Comparison of ENCODE assay signal across 19 cellular contexts in the genomic region with DNA sequence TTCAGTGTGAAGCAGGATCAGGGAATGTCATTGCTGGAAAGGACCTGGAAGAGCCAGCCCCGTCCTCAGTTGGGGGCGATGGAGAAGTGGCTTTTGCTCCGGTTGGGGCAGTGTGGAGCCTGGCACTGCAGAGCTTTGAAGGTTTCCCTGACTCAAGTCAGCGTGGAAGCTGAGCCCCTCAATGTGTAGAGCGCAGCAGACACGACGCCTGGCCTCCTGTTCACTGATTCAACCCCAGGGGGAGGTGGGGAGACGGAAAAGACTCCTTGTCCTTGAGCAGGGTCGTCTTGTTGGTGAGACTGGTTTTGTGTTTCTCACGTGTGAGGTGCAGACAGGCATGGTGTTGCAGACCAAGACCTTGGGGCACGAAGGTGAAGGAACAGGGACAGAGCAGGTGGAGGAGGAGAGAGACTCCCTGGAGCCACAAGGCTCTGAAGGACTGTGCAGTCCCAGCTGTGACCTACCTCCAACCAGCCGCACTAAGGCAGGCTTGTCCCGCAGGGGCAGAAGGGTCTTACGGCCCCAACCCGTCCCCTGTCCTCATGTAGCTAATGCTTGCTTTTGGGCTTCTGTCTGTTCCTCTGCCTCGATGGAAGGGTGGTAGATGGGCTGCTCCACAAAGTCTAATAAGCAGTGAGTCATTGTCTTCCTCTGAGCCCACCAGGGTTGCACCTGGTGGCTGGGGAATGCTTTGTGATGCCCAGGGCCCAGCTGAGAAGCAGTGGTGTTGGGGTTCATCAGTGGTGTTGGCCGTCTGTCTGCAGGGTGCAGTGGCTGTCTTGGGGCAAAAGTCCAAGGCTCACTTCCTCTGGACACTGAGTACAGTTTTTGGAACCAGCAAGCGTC. TPM values are rescaled to one million over a fixed set of nuclear protein-coding genes. Genes with fewer than 3 reads are reported as not detected.
DNase-seq lines count a peak whose midpoint lies in the region; ATAC-seq and TF ChIP-seq lines count a peak whose summit lies in the region.
"Had no signal": no experiment of that assay in that cellular context is flagged by ENCODE, and none has a peak within 500 bp of the region (broad histone marks: within the 10 kb centered on the region; RNA-seq: fewer than 3 reads in every experiment).

No MANE protein-coding gene starts in this region.

- no peak for ATAC-seq in activated T-cell treated with anti-CD3 and anti-CD28 coated beads, Interleukin-2, amount 50 U/mL, for 4 hours
- ATAC-seq in stimulated activated effector memory CD8-positive, alpha-beta T cell treated with anti-CD3 and anti-CD28 coated beads, Interleukin-12 subunit alpha, Interleukin-12 subunit beta, amount 100 ng/mL, for 72 hours = no peak
- no peak for ATAC-seq in GM18498 (IDR thresholded peaks at IDR 0.05; ENCODE audit: unreplicated experiment)
- ATAC-seq in HG02678 (IDR thresholded peaks at IDR 0.05; ENCODE audit: unreplicated experiment) = no peak

- H3K4me3 Mint-ChIP-seq in activated T-cell treated with anti-CD3 and anti-CD28 coated beads, Interleukin-2, amount 50 U/mL, for 24 hours = no peak overlapping the region
- no peak overlapping the region for H3K4me3 Mint-ChIP-seq in activated T-cell treated with anti-CD3 and anti-CD28 coated beads, Interleukin-2, amount 50 U/mL, for 4 hours
- no peak overlapping the region for H3K4me3 Mint-ChIP-seq in stimulated activated effector memory CD8-positive, alpha-beta T cell treated with anti-CD3 and anti-CD28 coated beads, Interleukin-12 subunit alpha, Interleukin-12 subunit beta, amount 100 ng/mL, for 72 hours
- H3K4me3 Mint-ChIP-seq: activated CD4-positive, alpha-beta T cell treated with anti-CD3 and anti-CD28 coated beads, Interleukin-2, amount 10 ng/mL, durations not matched to agents 7 days and 5 days; activated T-helper 1 cell treated with anti-CD3 and anti-CD28 coated beads, Interleukin-12 subunit alpha, Interleukin-12 subunit beta, Interleukin-2, Interleukin-4 antibody, amounts not matched to agents 30 ng/mL and 10 ng/mL and 1 ng/mL, durations not matched to agents 14 hours and 24 hours and 36 hours had no signal

- TF ChIP-seq CTCF in Peyer's patch (IDR thresholded peaks at IDR 0.05) (no peak), hepatocyte (IDR thresholded peaks at IDR 0.05; ENCODE audit: poor library complexity) (no peak)

- no peaks in the 10 kb centered on the region for H3K9me3 Mint-ChIP-seq in activated T-cell treated with anti-CD3 and anti-CD28 coated beads, Interleukin-2, amount 50 U/mL, for 24 hours
- no peaks in the 10 kb centered on the region for H3K9me3 Mint-ChIP-seq in activated T-cell treated with anti-CD3 and anti-CD28 coated beads, Interleukin-2, amount 50 U/mL, for 4 hours
- no peaks in the 10 kb centered on the region for H3K9me3 Mint-ChIP-seq in stimulated activated effector memory CD8-positive, alpha-beta T cell treated with anti-CD3 and anti-CD28 coated beads, Interleukin-12 subunit alpha, Interleukin-12 subunit beta, amount 100 ng/mL, for 72 hours
- H3K9me3 Mint-ChIP-seq: activated CD4-positive, alpha-beta T cell treated with anti-CD3 and anti-CD28 coated beads, Interleukin-2, amount 10 ng/mL, durations not matched to agents 7 days and 5 days; activated T-helper 1 cell treated with anti-CD3 and anti-CD28 coated beads, Interleukin-12 subunit alpha, Interleukin-12 subunit beta, Interleukin-2, Interleukin-4 antibody, amounts not matched to agents 30 ng/mL and 10 ng/mL and 1 ng/mL, durations not matched to agents 14 hours and 24 hours and 36 hours; immature natural killer cell had no signal

- no peaks in the 10 kb centered on the region for H3K27me3 ChIP-seq in Peyer's patch
- H3K27me3 ChIP-seq in hepatocyte = no peaks in the 10 kb centered on the region
- H3K27me3 ChIP-seq: ascending aorta, colonic mucosa, SJSA1 had no signal

- no peaks in the 10 kb centered on the region for H3K9me3 ChIP-seq in Peyer's patch
- H3K9me3 ChIP-seq in hepatocyte (ENCODE audit: low read depth) = no peaks in the 10 kb centered on the region
- H3K9me3 ChIP-seq: ascending aorta, colonic mucosa, SJSA1 had no signal

- H3K4me1 ChIP-seq in Peyer's patch (peaks cover 0 to 38% (median 4%) of the 10 kb centered on the region in 4 donors), hepatocyte (ENCODE audit: insufficient read depth) (peaks cover 22% of the 10 kb centered on the region)
- H3K4me1 ChIP-seq: SJSA1 had no signal

- peaks cover 21% of the 10 kb centered on the region for H4K20me1 ChIP-seq in hepatocyte (ENCODE audit: insufficient read depth, poor library complexity, severe bottlenecking)

- DNase-seq in activated T-cell treated with anti-CD3 and anti-CD28 coated beads, Interleukin-2, amount 50 U/mL, for 24 hours = no peak
- no peak for DNase-seq in activated T-cell treated with anti-CD3 and anti-CD28 coated beads, Interleukin-2, amount 50 U/mL, for 4 hours
- DNase-seq in Peyer's patch (peak in 2 of 3 donors; percentile 54 to 65), hepatocyte (ENCODE audit: low spot score) (no peak), GDM1 (lab: John Stamatoyannopoulos, UW) (no peak)
- DNase-seq in stimulated activated effector memory CD8-positive, alpha-beta T cell treated with anti-CD3 and anti-CD28 coated beads, Interleukin-12 subunit alpha, Interleukin-12 subunit beta, amount 100 ng/mL, for 72 hours (ENCODE audit: low spot score in 2 of 2) = no peak
- DNase-seq: activated CD4-positive, alpha-beta T cell treated with anti-CD3 and anti-CD28 coated beads, Interleukin-2, amount 10 ng/mL, durations not matched to agents 7 days and 5 days; immature natural killer cell; Karpas-422; mesendoderm; NCI-H1436; NCI-H2227 treated with DMSO at 0.1 percent for 48 hours; T-helper 9 cell had no signal

- no peak overlapping the region for H2AFZ ChIP-seq in hepatocyte

- H3K4me1 Mint-ChIP-seq in activated T-cell treated with anti-CD3 and anti-CD28 coated beads, Interleukin-2, amount 50 U/mL, for 24 hours (ENCODE audit: low read depth) = peaks cover 50% of the 10 kb centered on the region
- peaks cover 53% of the 10 kb centered on the region for H3K4me1 Mint-ChIP-seq in activated T-cell treated with anti-CD3 and anti-CD28 coated beads, Interleukin-2, amount 50 U/mL, for 4 hours (ENCODE audit: low read depth)
- H3K4me1 Mint-ChIP-seq in stimulated activated effector memory CD8-positive, alpha-beta T cell treated with anti-CD3 and anti-CD28 coated beads, Interleukin-12 subunit alpha, Interleukin-12 subunit beta, amount 100 ng/mL, for 72 hours = peaks cover 77% of the 10 kb centered on the region

- H3K27ac Mint-ChIP-seq in activated T-cell treated with anti-CD3 and anti-CD28 coated beads, Interleukin-2, amount 50 U/mL, for 24 hours = peak overlapping the region; percentile 69
- peak overlapping the region; percentile 85 for H3K27ac Mint-ChIP-seq in stimulated activated effector memory CD8-positive, alpha-beta T cell treated with anti-CD3 and anti-CD28 coated beads, Interleukin-12 subunit alpha, Interleukin-12 subunit beta, amount 100 ng/mL, for 72 hours

- peaks cover 47% of the 10 kb centered on the region for H3K36me3 Mint-ChIP-seq in activated T-cell treated with anti-CD3 and anti-CD28 coated beads, Interleukin-2, amount 50 U/mL, for 24 hours (ENCODE audit: low read depth)
- peaks cover 20% of the 10 kb centered on the region for H3K36me3 Mint-ChIP-seq in activated T-cell treated with anti-CD3 and anti-CD28 coated beads, Interleukin-2, amount 50 U/mL, for 4 hours (ENCODE audit: insufficient read depth)
- peaks cover 18% of the 10 kb centered on the region for H3K36me3 Mint-ChIP-seq in stimulated activated effector memory CD8-positive, alpha-beta T cell treated with anti-CD3 and anti-CD28 coated beads, Interleukin-12 subunit alpha, Interleukin-12 subunit beta, amount 100 ng/mL, for 72 hours
- H3K36me3 Mint-ChIP-seq: immature natural killer cell had no signal

- peak overlapping the region; percentile 36 for H3K4me2 ChIP-seq in hepatocyte

- H3K4me3 ChIP-seq in Peyer's patch (no peak overlapping the region), hepatocyte (no peak overlapping the region)
- H3K4me3 ChIP-seq: ascending aorta, colonic mucosa, SJSA1 had no signal

- peaks cover 100% of the 10 kb centered on the region for H3K79me2 ChIP-seq in hepatocyte

- H3K27me3 Mint-ChIP-seq in activated T-cell treated with anti-CD3 and anti-CD28 coated beads, Interleukin-2, amount 50 U/mL, for 24 hours = no peaks in the 10 kb centered on the region
- no peaks in the 10 kb centered on the region for H3K27me3 Mint-ChIP-seq in activated T-cell treated with anti-CD3 and anti-CD28 coated beads, Interleukin-2, amount 50 U/mL, for 4 hours (ENCODE audit: low read depth)
- H3K27me3 Mint-ChIP-seq: activated CD4-positive, alpha-beta T cell treated with anti-CD3 and anti-CD28 coated beads, Interleukin-2, amount 10 ng/mL, durations not matched to agents 7 days and 5 days had no signal

- no peaks in the 10 kb centered on the region for H3K9me2 ChIP-seq in hepatocyte (replicated peaks; ENCODE audit: insufficient read depth)

- peak overlapping the region in 2 of 4 donors; percentile 33 to 81 for H3K27ac ChIP-seq in Peyer's patch
- peak overlapping the region; percentile 46 for H3K27ac ChIP-seq in hepatocyte
- H3K27ac ChIP-seq: ascending aorta, colonic mucosa, SJSA1 had no signal

- no peak for TF ChIP-seq POLR2A in Peyer's patch (IDR thresholded peaks at IDR 0.05)

- H3K36me3 ChIP-seq in Peyer's patch (peaks cover 0 to 14% (median 0%) of the 10 kb centered on the region in 3 donors), hepatocyte (replicated peaks; ENCODE audit: insufficient read depth, low read depth) (no peaks in the 10 kb centered on the region)
- H3K36me3 ChIP-seq: colonic mucosa had no signal

- whole genome bisulfite sequencing in hepatocyte (ENCODE audit: low lambda C conversion rate, missing lambda C conversion rate) = 93% methylated on average over 18 of the region's 18 CpGs

RNA-seq across cellular contexts. Expression of a gene that starts 47.8 kb away (rescaled TPM):
- total RNA-seq in activated T-cell treated with anti-CD3 and anti-CD28 coated beads, Interleukin-2, amount 50 U/mL, for 4 hours = 100 to 1,000 TPM; 121 to 132 (median 132) TPM
- total RNA-seq in Peyer's patch (100 to 1,000 TPM; 141 to 305 (median 291) TPM), hepatocyte (80.1 and 202 TPM in 2 replicates)
- 91.7 and 123 TPM in 2 replicates for polyA plus RNA-seq in hepatocyte

Comparison
In these comparisons a context has a peak if more than half of its experiments do, and no peak if none do; other contexts are left out.
1. DNase-seq: peak in Peyer's patch (2 of 3); none in activated T-cell treated with anti-CD3 and anti-CD28 coated beads, Interleukin-2, amount 50 U/mL, for 24 hours (single experiment), activated T-cell treated with anti-CD3 and anti-CD28 coated beads, Interleukin-2, amount 50 U/mL, for 4 hours (single experiment), hepatocyte (single experiment), stimulated activated effector memory CD8-positive, alpha-beta T cell treated with anti-CD3 and anti-CD28 coated beads, Interleukin-12 subunit alpha, Interleukin-12 subunit beta, amount 100 ng/mL, for 72 hours (0 of 2) and GDM1 (single experiment).